Comparison of ENCODE assay signal across 8 cellular contexts in the genomic region with DNA sequence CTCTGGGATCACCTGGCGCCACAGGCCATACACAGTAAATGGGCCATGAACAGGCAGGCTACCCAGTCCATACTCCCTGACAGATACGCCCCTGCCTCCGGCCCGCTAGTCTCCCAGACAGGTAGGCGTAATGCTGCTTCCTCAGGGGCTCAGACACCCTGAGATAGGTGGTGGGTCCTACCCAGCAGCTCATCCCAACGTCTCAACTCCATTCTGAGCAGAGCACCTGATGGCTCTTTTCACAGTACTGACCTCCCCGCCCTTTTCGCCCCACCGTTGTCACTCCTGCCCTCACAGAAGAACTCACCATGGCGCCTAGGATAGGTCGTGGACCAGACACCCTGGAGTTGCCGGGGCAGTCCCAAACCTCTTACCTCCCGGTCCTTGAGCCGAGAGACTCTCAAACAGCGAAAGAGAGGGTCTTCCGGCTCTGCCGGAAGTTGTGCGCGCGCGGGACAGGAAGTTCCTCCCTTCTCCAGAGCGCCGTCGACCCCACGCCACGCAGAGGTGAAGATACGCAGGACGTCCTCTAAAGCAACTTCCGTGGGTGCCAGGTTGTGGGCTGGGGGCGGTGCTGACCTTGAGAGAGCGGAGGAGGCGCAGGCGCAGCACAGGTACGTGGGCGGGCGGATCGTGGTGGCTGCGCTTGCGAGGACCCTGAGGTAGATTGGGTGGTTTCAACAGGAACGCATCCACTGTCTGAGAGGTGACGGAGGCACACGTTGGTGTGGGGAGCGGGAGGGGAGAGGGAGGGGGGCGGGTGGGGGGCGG. TPM values are rescaled to one million over a fixed set of nuclear protein-coding genes. Genes with fewer than 3 reads are reported as not detected.
A peak's percentile ranks its signal among the peaks of the same experiment; 100 is the strongest.
DNase-seq lines count a peak whose midpoint lies in the region; ATAC-seq, FAIRE-seq and TF ChIP-seq lines count a peak whose summit lies in the region.

A gene (minus strand): TSS at position 432 of the 771 bp plus-strand sequence. CDS start 122 bp downstream, at position 310.

- whole genome bisulfite sequencing in pancreas, 2 donors, result 0 to 1% methylated on average over 38 to 43 of the region's 45 CpGs
- WGBS in thyroid gland, 2 donors, result 0 to 1% methylated on average over 23 to 25 of the region's 45 CpGs

- no peak for FAIRE-seq in pancreas (lab: Jason Lieb, UNC)

- H3K36me3 Mint-ChIP-seq in activated naive CD8-positive, alpha-beta T cell treated with anti-CD3 and anti-CD28 coated beads for 36 hours, result peaks cover 67% of the 10 kb centered on the region

- H3K4me1 Mint-ChIP-seq in activated naive CD8-positive, alpha-beta T cell treated with anti-CD3 and anti-CD28 coated beads for 36 hours, result peaks cover 46% of the 10 kb centered on the region

- no peaks in the 10 kb centered on the region for H3K9me2 ChIP-seq in SU-DHL-6 (replicated peaks; ENCODE audit: insufficient read depth, low read length)

- TF ChIP-seq POLR2A in thyroid gland (IDR thresholded peaks at IDR 0.05), result peak in 1 of 2 donors; percentile 79

- H3K4me3 Mint-ChIP-seq in activated naive CD8-positive, alpha-beta T cell treated with anti-CD3 and anti-CD28 coated beads for 36 hours, result peak within 1 kb of the TSS; percentile 100

- peak within 1 kb of the TSS; percentile 94 for H3K4me2 ChIP-seq in SU-DHL-6 (ENCODE audit: low read depth, low read length, poor library complexity, severe bottlenecking)

- H3K27ac Mint-ChIP-seq in activated naive CD8-positive, alpha-beta T cell treated with anti-CD3 and anti-CD28 coated beads for 36 hours, result peak within 1 kb of the TSS; percentile 93

- H3K4me1 ChIP-seq in pancreas (peaks cover 7 to 25% (median 23%) of the 10 kb centered on the region in 3 donors), thyroid gland (peaks cover 23 to 26% of the 10 kb centered on the region in 2 donors)

- peaks cover 31% of the 10 kb centered on the region for H3K36me3 ChIP-seq in SU-DHL-6 (ENCODE audit: low read length)
- no peaks in the 10 kb centered on the region for H3K36me3 ChIP-seq in pancreas
- H3K36me3 ChIP-seq in thyroid gland, result no peaks in the 10 kb centered on the region

- H4K20me1 ChIP-seq in SU-DHL-6 (ENCODE audit: low read depth, low read length), result 0 out of 2 replicates have a peak, but pooled peaks cover under 1% of the 10 kb centered on the region

- H3K4me3 ChIP-seq in GM12875 (ENCODE audit: low read depth, low read length), result peak within 1 kb of the TSS; percentile 64
- peak within 1 kb of the TSS; percentile 90 for H3K4me3 ChIP-seq in SU-DHL-6 (ENCODE audit: insufficient read depth, low read length, poor library complexity, severe bottlenecking)
- peak within 1 kb of the TSS; percentile 52 to 87 (median 61) for H3K4me3 ChIP-seq in pancreas
- peak within 1 kb of the TSS; percentile 56 to 83 (median 81) for H3K4me3 ChIP-seq in thyroid gland (replicated peaks in 1 of 3)

- no peaks in the 10 kb centered on the region; the same call in 1 of the 2 replicates for H3F3A ChIP-seq in SU-DHL-6 (ENCODE audit: insufficient read depth)

- peaks cover 5% of the 10 kb centered on the region for H3K9me3 Mint-ChIP-seq in activated naive CD8-positive, alpha-beta T cell treated with anti-CD3 and anti-CD28 coated beads for 36 hours

- H3K9me3 ChIP-seq in SU-DHL-6 (ENCODE audit: insufficient read depth, low read length) (0 out of 2 replicates have a peak, but pooled peaks cover 6% of the 10 kb centered on the region), pancreas (no peaks in the 10 kb centered on the region), thyroid gland (no peaks in the 10 kb centered on the region)

- TF ChIP-seq CTCF in GM12875 (IDR thresholded peaks at IDR 0.05; ENCODE audit: borderline replicate concordance, insufficient read depth, low read depth, low read length) (no peak), SU-DHL-6 (IDR thresholded peaks at IDR 0.05; ENCODE audit: insufficient read depth, low read length, poor library complexity, severe bottlenecking) (no peak), pancreas (IDR thresholded peaks at IDR 0.05) (no peak), thyroid gland (IDR thresholded peaks at IDR 0.05) (no peak)

- intact Hi-C loops in Right ventricle myocardium inferior (cut with DNase I) (loop anchor here (5.0 kb wide), 2 partner anchors 126 to 129 kb away; no protein-coding TSS in a partner anchor), pancreas (cut with DNase I) (no loop called here), thyroid gland (cut with DNase I) (no loop called here)

- DNase-seq in NCI-H1417 (lab: John Stamatoyannopoulos, UW), result peak; percentile 87 to 96 (median 95)
- DNase-seq in activated naive CD8-positive, alpha-beta T cell treated with anti-CD3 and anti-CD28 coated beads for 36 hours, result peak; percentile 93
- peak; percentile 95 for DNase-seq in Right ventricle myocardium inferior (ENCODE audit: missing footprints)
- DNase-seq in pancreas, result peak; percentile 91 to 97 (median 93)
- DNase-seq in thyroid gland, result peak; percentile 97 to 98

- no peaks in the 10 kb centered on the region for H3K27me3 ChIP-seq in SU-DHL-6 (ENCODE audit: low read length)
- no peaks in the 10 kb centered on the region for H3K27me3 ChIP-seq in pancreas
- no peaks in the 10 kb centered on the region for H3K27me3 ChIP-seq in thyroid gland

- H3K79me2 ChIP-seq in SU-DHL-6 (ENCODE audit: insufficient read depth, low read length), result peaks cover 89% of the 10 kb centered on the region

- H3K27me3 Mint-ChIP-seq in activated naive CD8-positive, alpha-beta T cell treated with anti-CD3 and anti-CD28 coated beads for 36 hours, result peaks cover 3% of the 10 kb centered on the region

- peak within 1 kb of the TSS; percentile 64 for H3K27ac ChIP-seq in SU-DHL-6 (ENCODE audit: low read depth, low read length)
- H3K27ac ChIP-seq in pancreas, result peak within 1 kb of the TSS in 3 of 4 donors; percentile 42 to 49 (median 45)
- peak within 1 kb of the TSS; percentile 18 to 74 (median 50) for H3K27ac ChIP-seq in thyroid gland

- ATAC-seq in HG02763 (IDR thresholded peaks at IDR 0.05; ENCODE audit: unreplicated experiment), result peak; percentile 100
- ATAC-seq in Right ventricle myocardium inferior, result peak; percentile 99
- peak; percentile 99 to 100 (median 100) for ATAC-seq in pancreas

- H2AFZ ChIP-seq in SU-DHL-6 (ENCODE audit: low read depth, low read length, severe bottlenecking), result peak within 1 kb of the TSS; percentile 93

- H3K9ac ChIP-seq in SU-DHL-6 (ENCODE audit: low read length), result peak within 1 kb of the TSS; percentile 87

RNA-seq across cellular contexts. Expression of the gene that starts here (rescaled TPM):
- 10 to 100 TPM; 21.0 to 22.0 TPM for total RNA-seq in activated naive CD8-positive, alpha-beta T cell treated with anti-CD3 and anti-CD28 coated beads for 36 hours
- total RNA-seq in Right ventricle myocardium inferior (8.2 TPM), pancreas (10 to 100 TPM in 1 of 6 donors, 1 to 10 TPM in 5; 5.5 to 10.9 (median 7.2) TPM), thyroid gland (10 to 100 TPM; 20.5 to 35.7 (median 24.1) TPM)
- 1 to 10 TPM; 2.5 to 7.3 TPM for polyA plus RNA-seq in pancreas

Comparison
In these comparisons a context has a peak if more than half of its experiments do, and no peak if none do; other contexts are left out.
1. Peak in every context shown above with its lines: DNase-seq, ATAC-seq, H3K4me3 ChIP-seq and H3K27ac ChIP-seq.